Comparison of ENCODE assay signal across 13 cellular contexts in the genomic region with DNA sequence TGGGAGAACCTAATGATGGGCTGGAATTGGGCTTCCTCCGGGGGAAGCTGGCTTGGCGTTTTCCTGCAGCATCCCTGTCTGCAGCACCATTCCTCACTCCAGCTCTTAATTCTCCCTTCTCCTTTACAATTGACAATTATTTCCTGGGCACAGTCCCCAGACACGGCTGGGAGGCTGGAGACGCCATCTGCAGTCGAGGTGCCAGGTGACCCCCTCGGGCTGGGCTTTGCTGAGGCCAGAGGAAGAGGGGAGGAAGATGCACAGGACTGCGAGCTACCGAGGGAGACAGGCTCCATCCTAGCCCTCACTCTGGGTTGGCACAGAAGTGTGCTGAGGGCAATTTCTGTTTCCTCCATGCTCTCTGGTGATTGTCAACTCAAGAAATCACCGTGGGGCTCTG.
A peak's percentile ranks its signal among the peaks of the same experiment; 100 is the strongest.
DNase-seq lines count a peak whose midpoint lies in the region; TF ChIP-seq lines count a peak whose summit lies in the region.
"Had no signal": no experiment of that assay in that cellular context is flagged by ENCODE, and none has a peak within 500 bp of the region (broad histone marks: within the 10 kb centered on the region; RNA-seq: fewer than 3 reads in every experiment).

No MANE protein-coding gene starts in this region.

- H3K27ac ChIP-seq in Karpas-422 (ENCODE audit: low read length): no peak overlapping the region
- no peak overlapping the region for H3K27ac ChIP-seq in suprapubic skin
- H3K27ac ChIP-seq in esophagus muscularis mucosa (replicated peaks in 1 of 4): no peak overlapping the region
- H3K27ac ChIP-seq: A549 had no signal

- no peaks in the 10 kb centered on the region for H3K9me2 ChIP-seq in Karpas-422 (replicated peaks; ENCODE audit: insufficient read depth, low read length)

- H3K4me2 ChIP-seq in Karpas-422 (ENCODE audit: low read depth, low read length, poor library complexity, severe bottlenecking): no peak overlapping the region
- H3K4me2 ChIP-seq: A549 had no signal

- peak; percentile 12 for DNase-seq in activated effector memory CD4-positive, alpha-beta T cell treated with anti-CD3 and anti-CD28 coated beads, Interleukin-2, amount 50 U/mL, for 16 hours
- DNase-seq in activated effector memory CD4-positive, alpha-beta T cell treated with Interleukin-2 at 50 U/mL for 16 hours: no peak
- DNase-seq in Karpas-422: peak; percentile 17
- peak; percentile 37 for DNase-seq in islet precursor cell
- DNase-seq in suprapubic skin (ENCODE audit: low spot score in 2 of 2): peak; percentile 21 to 49
- DNase-seq in stimulated activated naive CD4-positive, alpha-beta T cell treated with Interleukin-2 at 50 U/mL for 16 hours (lab: John Stamatoyannopoulos, UW): no peak
- no peak for DNase-seq in SHP77 (lab: John Stamatoyannopoulos, UW)
- DNase-seq in esophagus muscularis mucosa (ENCODE audit: extremely low spot score): no peak
- DNase-seq: NCI-H1694 treated with DMSO at 0.1 percent for 48 hours, NCI-H510A, NCI-H774, RPMI8226 had no signal

- H3K27me3 ChIP-seq in Karpas-422 (ENCODE audit: low read length) (no peaks in the 10 kb centered on the region), suprapubic skin (peaks cover 46% of the 10 kb centered on the region), esophagus muscularis mucosa (peaks cover 0 to 81% (median 6%) of the 10 kb centered on the region in 4 donors)

- intact Hi-C loops in esophagus muscularis mucosa (cut with DNase I): no loop called here

- TF ChIP-seq EP300 in suprapubic skin (IDR thresholded peaks at IDR 0.05): no peak
- no peak for TF ChIP-seq EP300 in esophagus muscularis mucosa (IDR thresholded peaks at IDR 0.05)

- TF ChIP-seq POLR2A in suprapubic skin (IDR thresholded peaks at IDR 0.05) (no peak), esophagus muscularis mucosa (IDR thresholded peaks at IDR 0.05; ENCODE audit: low read depth) (no peak)

- H3K4me1 ChIP-seq in Karpas-422 (ENCODE audit: low read length) (no peaks in the 10 kb centered on the region; the same call in 1 of the 2 replicates), suprapubic skin (no peaks in the 10 kb centered on the region), esophagus muscularis mucosa (peaks cover 0 to 8% (median 0%) of the 10 kb centered on the region in 4 donors)
- H3K4me1 ChIP-seq: A549 had no signal

- no peak overlapping the region for H3K4me3 ChIP-seq in Karpas-422 (ENCODE audit: low read length)
- no peak overlapping the region for H3K4me3 ChIP-seq in suprapubic skin
- H3K4me3 ChIP-seq in esophagus muscularis mucosa: no peak overlapping the region
- H3K4me3 ChIP-seq: A549 had no signal

- WGBS in suprapubic skin: 54% methylated on average over 9 of the region's 9 CpGs
- WGBS in esophagus muscularis mucosa: 56% methylated on average over 9 of the region's 9 CpGs

- no peaks in the 10 kb centered on the region for H3K9me3 ChIP-seq in Karpas-422 (ENCODE audit: low read length)
- H3K9me3 ChIP-seq in suprapubic skin: no peaks in the 10 kb centered on the region
- H3K9me3 ChIP-seq in esophagus muscularis mucosa: peaks cover 0 to 6% (median 0%) of the 10 kb centered on the region in 4 donors
- H3K9me3 ChIP-seq: A549 had no signal

- TF ChIP-seq CTCF in suprapubic skin (IDR thresholded peaks at IDR 0.05) (no peak), esophagus muscularis mucosa (IDR thresholded peaks at IDR 0.05) (no peak)

- no peak overlapping the region for H3K9ac ChIP-seq in Karpas-422 (ENCODE audit: low read length)

- no peaks in the 10 kb centered on the region for H3K36me3 ChIP-seq in Karpas-422 (ENCODE audit: insufficient read depth, low read length)
- no peaks in the 10 kb centered on the region for H3K36me3 ChIP-seq in suprapubic skin
- H3K36me3 ChIP-seq in esophagus muscularis mucosa: no peaks in the 10 kb centered on the region

- H2AFZ ChIP-seq in Karpas-422 (ENCODE audit: low read length): no peak overlapping the region

- H3K79me2 ChIP-seq in Karpas-422 (ENCODE audit: low read length): no peaks in the 10 kb centered on the region

- no peaks in the 10 kb centered on the region for H4K20me1 ChIP-seq in Karpas-422 (ENCODE audit: insufficient read depth, low read depth, low read length)

Comparison
In these comparisons a context has a peak if more than half of its experiments do, and no peak if none do; other contexts are left out.
1. DNase-seq: peak in activated effector memory CD4-positive, alpha-beta T cell treated with anti-CD3 and anti-CD28 coated beads, Interleukin-2, amount 50 U/mL, for 16 hours (single experiment), Karpas-422 (single experiment), islet precursor cell (single experiment) and suprapubic skin (2 of 2); none in activated effector memory CD4-positive, alpha-beta T cell treated with Interleukin-2 at 50 U/mL for 16 hours (single experiment), stimulated activated naive CD4-positive, alpha-beta T cell treated with Interleukin-2 at 50 U/mL for 16 hours (single experiment), SHP77 (0 of 2) and esophagus muscularis mucosa (single experiment).